Comparison of ENCODE assay signal across 8 cellular contexts in genomic region chr6:27873101-27874030, GRCh38. TPM values are rescaled to one million over a fixed set of nuclear protein-coding genes. Genes with fewer than 3 reads are reported as not detected.
DNase-seq lines count a peak whose midpoint lies in the region; FAIRE-seq and TF ChIP-seq lines count a peak whose summit lies in the region.

No MANE protein-coding gene starts in this region.

- H3K27me3 ChIP-seq in MM.1S (replicated peaks; ENCODE audit: insufficient read depth, low read length) = no peaks in the 10 kb centered on the region

- H3K9me3 Mint-ChIP-seq in T-helper 2 cell treated with Interferon-gamma antibody and Interleukin-4, amounts not matched to agents 5 μg/mL and 100 μg/mL, for 36 hours = no peaks in the 10 kb centered on the region
- no peaks in the 10 kb centered on the region for H3K9me3 Mint-ChIP-seq in MCF 10A (ENCODE audit: unreplicated experiment)

- no peak for TF ChIP-seq CTCF in AG04449 (IDR thresholded peaks at IDR 0.05; ENCODE audit: insufficient read depth, low read length, missing control alignments)
- TF ChIP-seq CTCF in MM.1S (IDR thresholded peaks at IDR 0.05; ENCODE audit: low read length) = no peak
- no peak for TF ChIP-seq CTCF in MCF 10A (IDR thresholded peaks at IDR 0.05; ENCODE audit: unreplicated experiment)

- H3K4me1 Mint-ChIP-seq in T-helper 2 cell treated with Interferon-gamma antibody and Interleukin-4, amounts not matched to agents 5 μg/mL and 100 μg/mL, for 36 hours (ENCODE audit: low read depth) = peaks cover 43% of the 10 kb centered on the region
- peaks cover 5% of the 10 kb centered on the region for H3K4me1 Mint-ChIP-seq in MCF 10A (ENCODE audit: insufficient read depth, unreplicated experiment)

- peak overlapping the region; percentile 71 for H3K4me2 ChIP-seq in MM.1S (ENCODE audit: low read depth, low read length)

- FAIRE-seq in GM19239 (lab: Jason Lieb, UNC) = peak; percentile 72

- no peak overlapping the region for H3K27ac ChIP-seq in MM.1S (ENCODE audit: low read length)

- H3K79me2 ChIP-seq in MM.1S (ENCODE audit: low read length) = no peaks in the 10 kb centered on the region

- no peaks in the 10 kb centered on the region for H3K9me3 ChIP-seq in MM.1S (replicated peaks; ENCODE audit: insufficient read depth, low read length)

- CTCF ChIA-PET in AG04449 (lab: Yijun Ruan, JAX) (interaction anchor here (1.0 to 4.6 kb wide), 8 partner anchors 8 to 58 kb away, joined by 3 to 27 read pairs (median 4); a partner anchor contains a TSS), MCF 10A (lab: Yijun Ruan, JAX) (interaction anchor here (0.6 to 1.6 kb wide), 5 partner anchors 9 to 557 kb away, joined by 3 to 4 read pairs (median 3); a partner anchor contains a TSS)

- peak overlapping the region; percentile 70 for H2AFZ ChIP-seq in MM.1S (ENCODE audit: low read length)

- intact Hi-C loops in MCF 10A (cut with micrococcal nuclease) = no loop called here

- H3K9me2 ChIP-seq in MM.1S (replicated peaks; ENCODE audit: insufficient read depth, low read length) = no peaks in the 10 kb centered on the region

- no peaks in the 10 kb centered on the region for H4K20me1 ChIP-seq in MM.1S (ENCODE audit: insufficient read depth, low read length)

- DNase-seq in AG04449 (ENCODE audit: low read depth, low spot score) (no peak), GM19239 (ENCODE audit: insufficient read length, low spot score) (no peak), MM.1S (no peak), MCF 10A (ENCODE audit: unreplicated experiment) (peak; percentile 73), islet precursor cell (peak; percentile 75), GM19238 (ENCODE audit: insufficient read length, low spot score) (no peak)
- peak; percentile 83 for DNase-seq in T-helper 2 cell treated with Interferon-gamma antibody and Interleukin-4, amounts not matched to agents 5 μg/mL and 100 μg/mL, for 36 hours (ENCODE audit: low spot score)
- peak; percentile 32 to 47 for DNase-seq in stimulated activated CD4-positive, alpha-beta T cell treated with anti-CD3 and anti-CD28 coated beads, Interleukin-1b, Interleukin-23, amount 100 ng/mL, for 4 hours (ENCODE audit: low read depth in 2 of 2)

- H3K27me3 Mint-ChIP-seq in T-helper 2 cell treated with Interferon-gamma antibody and Interleukin-4, amounts not matched to agents 5 μg/mL and 100 μg/mL, for 36 hours (ENCODE audit: low read depth) = peaks cover 8% of the 10 kb centered on the region
- H3K27me3 Mint-ChIP-seq in MCF 10A (ENCODE audit: insufficient read depth, unreplicated experiment) = no peaks in the 10 kb centered on the region

- POLR2A ChIA-PET in AG04449 (lab: Yijun Ruan, JAX) = interaction anchor here (1.0 to 5.5 kb wide), 10 partner anchors 8 to 1749 kb away, joined by 3 to 96 read pairs (median 14); a partner anchor contains a TSS
- POLR2A ChIA-PET in MCF 10A (lab: Yijun Ruan, JAX) = interaction anchor here (0.6 to 18.7 kb wide), 25 partner anchors 8 to 1829 kb away, joined by 3 to 826 read pairs (median 6); a partner anchor contains a TSS

- peaks cover 5% of the 10 kb centered on the region; the same call in 1 of the 2 replicates for H3F3A ChIP-seq in MM.1S (ENCODE audit: insufficient read depth, low read length)

- no peaks in the 10 kb centered on the region for H3K36me3 ChIP-seq in MM.1S (replicated peaks; ENCODE audit: insufficient read depth, low read length)

- H3K4me3 ChIP-seq in AG04449 (ENCODE audit: low read depth, low read length) (peak overlapping the region; percentile 66), MM.1S (ENCODE audit: low read length) (peak overlapping the region; percentile 64)

- H3K9ac ChIP-seq in MM.1S (ENCODE audit: low read length) = peak overlapping the region; percentile 39; the same call in 1 of the 2 replicates

- no TSS peak for BruUV-seq in MCF 10A (replicated peaks; lab: Mats Ljungman, UMichigan)

- H3K27ac Mint-ChIP-seq in T-helper 2 cell treated with Interferon-gamma antibody and Interleukin-4, amounts not matched to agents 5 μg/mL and 100 μg/mL, for 36 hours = peak overlapping the region; percentile 99
- peak overlapping the region; percentile 93 for H3K27ac Mint-ChIP-seq in MCF 10A (ENCODE audit: low read depth, unreplicated experiment)

- peak overlapping the region; percentile 90 for H3K4me3 Mint-ChIP-seq in T-helper 2 cell treated with Interferon-gamma antibody and Interleukin-4, amounts not matched to agents 5 μg/mL and 100 μg/mL, for 36 hours
- peak overlapping the region; percentile 79 for H3K4me3 Mint-ChIP-seq in MCF 10A (ENCODE audit: unreplicated experiment)

- peaks cover 8% of the 10 kb centered on the region for H3K4me1 ChIP-seq in MM.1S (ENCODE audit: low read length)

- H3K36me3 Mint-ChIP-seq in T-helper 2 cell treated with Interferon-gamma antibody and Interleukin-4, amounts not matched to agents 5 μg/mL and 100 μg/mL, for 36 hours (ENCODE audit: low read depth) = peaks cover 3% of the 10 kb centered on the region
- H3K36me3 Mint-ChIP-seq in MCF 10A (ENCODE audit: insufficient read depth, unreplicated experiment) = peaks cover 7% of the 10 kb centered on the region

RNA-seq across cellular contexts. Expression of gene OR2B2, which starts 38.8 kb away (rescaled TPM):
- total RNA-seq in MCF 10A (2022) = not detected in 2 replicates

Comparison
In these comparisons a context has a peak if more than half of its experiments do, and no peak if none do; other contexts are left out.
1. DNase-seq: peak in T-helper 2 cell treated with Interferon-gamma antibody and Interleukin-4, amounts not matched to agents 5 μg/mL and 100 μg/mL, for 36 hours (single experiment), MCF 10A (single experiment), islet precursor cell (single experiment) and stimulated activated CD4-positive, alpha-beta T cell treated with anti-CD3 and anti-CD28 coated beads, Interleukin-1b, Interleukin-23, amount 100 ng/mL, for 4 hours (2 of 2); none in AG04449 (single experiment), GM19239 (single experiment), MM.1S (single experiment) and GM19238 (single experiment).